ENCODE assay signal across 11 cellular contexts in the genomic region with DNA sequence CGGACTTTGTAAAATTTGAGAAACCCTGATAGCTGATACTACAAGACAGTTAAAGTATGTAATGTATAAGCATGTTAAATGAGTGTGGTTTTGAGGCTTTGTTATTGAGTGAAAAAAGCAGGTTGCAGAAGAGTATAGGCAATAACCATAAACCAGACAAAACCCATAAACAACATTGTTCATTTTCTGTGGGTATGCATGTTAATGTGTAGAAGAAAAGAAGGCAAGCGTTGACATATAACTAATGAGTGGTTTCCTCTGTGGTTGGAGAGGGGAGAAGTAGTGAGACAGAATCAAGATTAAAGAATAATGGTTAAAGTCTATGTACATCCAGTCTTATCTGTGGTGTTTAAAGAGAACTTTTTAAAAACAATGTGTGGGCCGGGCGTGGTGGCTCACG. TPM values are rescaled to one million over a fixed set of nuclear protein-coding genes. Genes with fewer than 3 reads are reported as not detected.
DNase-seq lines count a peak whose midpoint lies in the region; ATAC-seq and TF ChIP-seq lines count a peak whose summit lies in the region.
"Had no signal": no experiment of that assay in that cellular context is flagged by ENCODE, and none has a peak within 500 bp of the region (broad histone marks: within the 10 kb centered on the region; RNA-seq: fewer than 3 reads in every experiment).

No MANE protein-coding gene starts in this region.

- no peak for TF ChIP-seq CTCF in natural killer cell (IDR thresholded peaks at IDR 0.05)

- H3K27ac Mint-ChIP-seq in T-helper 1 cell treated with Interleukin-12 subunit alpha and Interleukin-12 subunit beta and Interleukin-4 antibody, amounts not matched to agents 30 μg/mL and 1 μg/mL, for 36 hours = peak overlapping the region; percentile 12
- peak overlapping the region; percentile 85 to 90 for H3K27ac Mint-ChIP-seq in natural killer cell

- no peaks in the 10 kb centered on the region for H3K9me3 Mint-ChIP-seq in T-helper 1 cell treated with Interleukin-12 subunit alpha and Interleukin-12 subunit beta and Interleukin-4 antibody, amounts not matched to agents 30 μg/mL and 1 μg/mL, for 36 hours
- no peaks in the 10 kb centered on the region for H3K9me3 Mint-ChIP-seq in natural killer cell

- peak; percentile 72 to 86 for ATAC-seq in activated CD4-positive, CD25-positive, alpha-beta regulatory T cell treated with anti-CD3 and anti-CD28 coated beads, Interleukin-2, amount 50 U/mL, for 24 hours
- ATAC-seq in HG02970 (IDR thresholded peaks at IDR 0.05; ENCODE audit: low FRiP score, unreplicated experiment) (peak; percentile 74), natural killer cell (peak; percentile 61 to 87 (median 69)), GM18868 (IDR thresholded peaks at IDR 0.05; ENCODE audit: unreplicated experiment) (no peak)
- ATAC-seq: right cardiac atrium had no signal

- H3K27me3 Mint-ChIP-seq in T-helper 1 cell treated with Interleukin-12 subunit alpha and Interleukin-12 subunit beta and Interleukin-4 antibody, amounts not matched to agents 30 μg/mL and 1 μg/mL, for 36 hours (ENCODE audit: low read depth) = no peaks in the 10 kb centered on the region
- H3K27me3 Mint-ChIP-seq in natural killer cell (ENCODE audit: low read depth in 2 of 2) = no peaks in the 10 kb centered on the region

- intact Hi-C loops in natural killer cell (cut with micrococcal nuclease) = no loop called here

- H3K36me3 Mint-ChIP-seq in T-helper 1 cell treated with Interleukin-12 subunit alpha and Interleukin-12 subunit beta and Interleukin-4 antibody, amounts not matched to agents 30 μg/mL and 1 μg/mL, for 36 hours (ENCODE audit: low read depth) = peaks cover 43% of the 10 kb centered on the region
- peaks cover 15% of the 10 kb centered on the region for H3K36me3 Mint-ChIP-seq in natural killer cell

- peak overlapping the region; percentile 10 for H3K4me3 Mint-ChIP-seq in T-helper 1 cell treated with Interleukin-12 subunit alpha and Interleukin-12 subunit beta and Interleukin-4 antibody, amounts not matched to agents 30 μg/mL and 1 μg/mL, for 36 hours
- peak overlapping the region; percentile 75 for H3K4me3 Mint-ChIP-seq in natural killer cell

- peaks cover 50% of the 10 kb centered on the region for H3K4me1 Mint-ChIP-seq in T-helper 1 cell treated with Interleukin-12 subunit alpha and Interleukin-12 subunit beta and Interleukin-4 antibody, amounts not matched to agents 30 μg/mL and 1 μg/mL, for 36 hours (ENCODE audit: low read depth)
- H3K4me1 Mint-ChIP-seq in natural killer cell = peaks cover 56 to 69% of the 10 kb centered on the region in 2 donors

- DNase-seq in activated CD4-positive, CD25-positive, alpha-beta regulatory T cell treated with anti-CD3 and anti-CD28 coated beads, Interleukin-2, amount 50 U/mL, for 72 hours = no peak
- DNase-seq in natural killer cell (no peak), NCI-H226 (no peak), medulla oblongata (ENCODE audit: extremely low spot score) (no peak)
- DNase-seq: activated CD8-positive, alpha-beta memory T cell treated with anti-CD3 and anti-CD28 coated beads, Interleukin-2, amount 50 U/mL, for 4 hours; right cardiac atrium; Right ventricle myocardium superior had no signal

RNA-seq across cellular contexts. Expression of gene RAD23B, which starts 26.2 kb away (rescaled TPM):
- total RNA-seq in natural killer cell = 100 to 1,000 TPM in 1 of 3 donors, 10 to 100 TPM in 2; 85.6 to 101 (median 92.6) TPM
